ENCODE assay signal across 1 cellular context in the genomic region with DNA sequence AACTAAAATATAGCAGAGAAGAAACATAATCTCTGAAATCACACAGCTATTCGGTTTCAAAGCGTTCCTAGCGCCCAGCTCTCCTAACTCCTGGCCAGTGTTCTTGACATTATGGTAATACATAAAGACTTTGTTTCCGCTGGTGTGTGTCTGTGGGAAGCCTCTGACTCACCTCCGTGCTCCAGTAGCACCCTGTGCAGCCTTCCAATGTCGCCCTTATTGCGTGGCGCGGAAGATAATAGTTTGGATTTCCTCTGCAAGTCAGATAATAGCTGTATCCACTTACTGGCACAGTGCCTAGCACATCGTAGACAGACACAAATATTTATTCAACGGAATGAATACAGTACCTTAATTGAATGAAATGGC.
TF ChIP-seq lines count a peak whose summit lies in the region.

No MANE protein-coding gene starts in this region.

TF ChIP-seq in H1, 55 proteins besides CTCF, POLR2A, EP300 and RAD21 (continued from another document):
- TF ChIP-seq TCF12 (IDR thresholded peaks at IDR 0.05; ENCODE audit: low read depth, low read length) (no peak), KDM4A (IDR thresholded peaks at IDR 0.05; ENCODE audit: low read depth, low read length, severe bottlenecking) (no peak), EGR1 (IDR thresholded peaks at IDR 0.05; ENCODE audit: borderline replicate concordance, low read depth, low read length) (no peak), SRF (IDR thresholded peaks at IDR 0.05; ENCODE audit: low read depth, low read length) (no peak)
- TF ChIP-seq, protein P1, sequence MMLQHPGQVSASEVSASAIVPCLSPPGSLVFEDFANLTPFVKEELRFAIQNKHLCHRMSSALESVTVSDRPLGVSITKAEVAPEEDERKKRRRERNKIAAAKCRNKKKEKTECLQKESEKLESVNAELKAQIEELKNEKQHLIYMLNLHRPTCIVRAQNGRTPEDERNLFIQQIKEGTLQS (IDR thresholded peaks at IDR 0.05; ENCODE audit: insufficient read depth, low read depth, low read length): no peak
- TF ChIP-seq, protein P2, sequence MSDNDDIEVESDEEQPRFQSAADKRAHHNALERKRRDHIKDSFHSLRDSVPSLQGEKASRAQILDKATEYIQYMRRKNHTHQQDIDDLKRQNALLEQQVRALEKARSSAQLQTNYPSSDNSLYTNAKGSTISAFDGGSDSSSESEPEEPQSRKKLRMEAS (IDR thresholded peaks at IDR 0.05): no peak
